In the genomic region with DNA sequence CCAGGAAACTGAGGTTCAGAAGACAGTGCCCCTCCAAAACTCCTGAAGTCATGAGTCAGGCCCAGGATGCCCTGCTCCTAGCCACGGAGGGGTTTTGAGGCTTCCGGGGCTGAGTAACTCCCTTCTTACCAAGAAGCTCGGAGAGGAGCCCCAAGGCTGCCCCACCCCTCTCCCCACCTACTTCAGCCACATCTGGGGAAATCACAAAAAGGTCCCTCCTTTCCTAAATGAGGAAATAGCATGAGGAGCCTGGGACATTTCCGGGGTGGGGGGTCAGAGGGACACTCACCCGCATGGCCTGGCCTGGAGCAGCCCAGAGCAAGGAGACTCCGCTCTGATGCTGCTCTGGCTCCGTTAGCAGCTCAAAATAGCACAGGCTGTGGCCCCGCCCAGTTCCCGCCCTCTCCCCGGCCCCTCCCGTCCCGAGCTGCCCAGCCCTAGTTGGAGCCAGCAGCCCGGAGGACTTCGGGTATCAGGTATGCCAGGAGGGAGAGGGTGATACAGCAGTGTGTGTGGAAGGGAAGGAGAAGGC, we compare ENCODE assay signal across 8 cellular contexts. TPM values are rescaled to one million over a fixed set of nuclear protein-coding genes. Genes with fewer than 3 reads are reported as not detected.
A peak's percentile ranks its signal among the peaks of the same experiment; 100 is the strongest.
DNase-seq lines count a peak whose midpoint lies in the region; ATAC-seq and TF ChIP-seq lines count a peak whose summit lies in the region.

No MANE protein-coding gene starts in this region.

- H3K4me2 ChIP-seq in PC-9 (0 out of 2 replicates have a peak overlapping the region, but pooled peaks have one; percentile 3), fibroblast of lung (ENCODE audit: extremely low read depth, insufficient read depth, low read length) (peak overlapping the region; percentile 96), neuronal stem cell (ENCODE audit: insufficient read depth, low read length, poor library complexity, severe bottlenecking) (peak overlapping the region; percentile 27)

- CTCF ChIA-PET in PC-9 (lab: Charles Lee) = interaction anchor here (0.6 to 2.3 kb wide), 6 partner anchors 8 to 273 kb away, joined by 3 to 10 read pairs (median 5); no protein-coding TSS in a partner anchor

- no peak overlapping the region for H2AK5ac ChIP-seq in neuronal stem cell (ENCODE audit: low read depth, low read length)

- H3K23ac ChIP-seq in neuronal stem cell (ENCODE audit: low read depth, low read length, poor library complexity) = no peak overlapping the region

- peaks cover 70% of the 10 kb centered on the region; the same call in 1 of the 2 replicates for H3F3A ChIP-seq in PC-9 (ENCODE audit: insufficient read depth, low read depth)

- H3K27ac ChIP-seq in PC-9 = 0 out of 2 replicates have a peak overlapping the region, but pooled peaks have one; percentile 19
- H3K27ac ChIP-seq in fibroblast of lung (ENCODE audit: insufficient read depth, low read length) = peak overlapping the region; percentile 80
- peak overlapping the region; percentile 48 for H3K27ac ChIP-seq in neuronal stem cell (replicated peaks; ENCODE audit: low read length)
- peak overlapping the region; percentile 46 for H3K27ac ChIP-seq in subcutaneous abdominal adipose tissue (ENCODE audit: low read depth, low read length)

- H3K79me1 ChIP-seq in neuronal stem cell (ENCODE audit: low read depth, low read length) = peaks cover 2% of the 10 kb centered on the region

- H3K36me3 ChIP-seq in GM06990 (ENCODE audit: control insufficient read depth, insufficient read depth, low read length) (no peaks in the 10 kb centered on the region), PC-9 (ENCODE audit: low read depth) (peaks cover 11% of the 10 kb centered on the region), fibroblast of lung (ENCODE audit: control insufficient read depth, insufficient read depth, low read length) (no peaks in the 10 kb centered on the region), neuronal stem cell (replicated peaks in 1 of 2; ENCODE audit: control insufficient read depth in 2 of 2, insufficient read depth in 2 of 2, low read length in 2 of 2) (no peaks in the 10 kb centered on the region), subcutaneous abdominal adipose tissue (ENCODE audit: control insufficient read depth in 5 of 5, insufficient read depth in 5 of 5, low read length in 5 of 5) (peaks cover 0 to 5% (median 0%) of the 10 kb centered on the region in 5 donors)

- POLR2A ChIA-PET in PC-9 (lab: Charles Lee; ENCODE audit: unreplicated experiment) = interaction anchor here (0.6 kb wide), 1 partner anchor 40 kb away, joined by 7 read pairs; a partner anchor contains a TSS

- peaks cover 67% of the 10 kb centered on the region for H3K4me1 Mint-ChIP-seq in activated T-cell treated with anti-CD3 and anti-CD28 coated beads, Interleukin-2, amount 50 U/mL, for 4 hours (ENCODE audit: low read depth)

- no CpG with 5 or more reads among the region's 14 CpGs for WGBS in neuronal stem cell (ENCODE audit: extremely low coverage in 2 of 2, insufficient read length in 2 of 2, insufficient replicate concordance in 1 of 2), 2 donors

- no peak for TF ChIP-seq CTCF in GM06990 (IDR thresholded peaks at IDR 0.05; ENCODE audit: insufficient read depth, low read length, poor library complexity, severe bottlenecking)
- no peak for TF ChIP-seq CTCF in PC-9 (conservative IDR thresholded peaks at IDR 0.05)
- TF ChIP-seq CTCF in fibroblast of lung (conservative IDR thresholded peaks at IDR 0.05 in 1 of 2, IDR thresholded peaks at IDR 0.05 in 1 of 2; ENCODE audit: low read depth in 1 of 2, low read length in 2 of 2) = no peak

- H2BK5ac ChIP-seq in neuronal stem cell (ENCODE audit: low read length) = peak overlapping the region; percentile 0

- H3K14ac ChIP-seq in neuronal stem cell (ENCODE audit: low read length) = no peak overlapping the region

- H3K9me3 ChIP-seq in PC-9 (ENCODE audit: insufficient read depth, low read depth) = no peaks in the 10 kb centered on the region
- H3K9me3 ChIP-seq in fibroblast of lung (ENCODE audit: control insufficient read depth, insufficient read depth, low read depth, low read length) = no peaks in the 10 kb centered on the region
- H3K9me3 ChIP-seq in neuronal stem cell (replicated peaks in 1 of 2; ENCODE audit: control insufficient read depth in 2 of 2, insufficient read depth in 1 of 2, low read depth in 1 of 2, low read length in 2 of 2) = no peaks in the 10 kb centered on the region
- no peaks in the 10 kb centered on the region for H3K9me3 ChIP-seq in subcutaneous abdominal adipose tissue (ENCODE audit: control insufficient read depth in 5 of 5, low read length in 5 of 5)

- H3K4me1 ChIP-seq in PC-9 (replicated peaks; ENCODE audit: insufficient read depth) (peaks cover 56% of the 10 kb centered on the region), fibroblast of lung (ENCODE audit: control insufficient read depth, extremely low read depth, insufficient read depth, low read length) (peaks cover 34% of the 10 kb centered on the region), neuronal stem cell (ENCODE audit: control insufficient read depth in 2 of 2, insufficient read depth in 1 of 2, low read depth in 1 of 2, low read length in 2 of 2) (peaks cover 32 to 39% of the 10 kb centered on the region in 2 donors), subcutaneous abdominal adipose tissue (ENCODE audit: control insufficient read depth in 5 of 5, insufficient read depth in 5 of 5, low read length in 5 of 5) (peaks cover 9 to 51% (median 45%) of the 10 kb centered on the region in 5 donors)

- H2BK12ac ChIP-seq in neuronal stem cell (ENCODE audit: low read length) = no peak overlapping the region

- peak overlapping the region; percentile 50 for H3K18ac ChIP-seq in neuronal stem cell (ENCODE audit: low read length)

- intact Hi-C loops in PC-9 (cut with micrococcal nuclease; ENCODE audit: unreplicated experiment) = no loop called here

- peak; percentile 83 for DNase-seq in GM06990 (ENCODE audit: extremely low read depth, insufficient read length)
- peak in 1 of 2 experiments; percentile 59 for DNase-seq in PC-9
- DNase-seq in activated T-cell treated with anti-CD3 and anti-CD28 coated beads, Interleukin-2, amount 50 U/mL, for 4 hours = peak; percentile 71
- peak; percentile 60 to 65 for DNase-seq in fibroblast of lung (ENCODE audit: low read depth in 2 of 2)
- DNase-seq in neuronal stem cell (ENCODE audit: low spot score) = peak; percentile 49
- no peak for DNase-seq in NCI-H345 (lab: John Stamatoyannopoulos, UW)

- no peak overlapping the region for H2BK120ac ChIP-seq in neuronal stem cell (ENCODE audit: low read depth, low read length)

- H4K8ac ChIP-seq in neuronal stem cell (ENCODE audit: low read depth, low read length) = no peak overlapping the region

- H3K79me2 ChIP-seq in PC-9 (ENCODE audit: low read depth) = peaks cover 91% of the 10 kb centered on the region
- peaks cover 13% of the 10 kb centered on the region for H3K79me2 ChIP-seq in fibroblast of lung (ENCODE audit: control insufficient read depth, insufficient read depth, low read length)

- H4K91ac ChIP-seq in neuronal stem cell (ENCODE audit: low read depth, low read length, poor library complexity) = no peak overlapping the region

- H3K4ac ChIP-seq in neuronal stem cell (ENCODE audit: low read length) = no peak overlapping the region

- H3K9me3 Mint-ChIP-seq in activated T-cell treated with anti-CD3 and anti-CD28 coated beads, Interleukin-2, amount 50 U/mL, for 4 hours = no peaks in the 10 kb centered on the region

- H3K9ac ChIP-seq in fibroblast of lung (ENCODE audit: insufficient read depth, low read length) (peak overlapping the region; percentile 45), neuronal stem cell (ENCODE audit: low read depth, low read length, poor library complexity) (no peak overlapping the region), subcutaneous abdominal adipose tissue (ENCODE audit: low read length in 5 of 5) (peak overlapping the region in 4 of 5 donors; percentile 46 to 63 (median 58))

- peak overlapping the region; percentile 88 for H3K4me3 Mint-ChIP-seq in activated T-cell treated with anti-CD3 and anti-CD28 coated beads, Interleukin-2, amount 50 U/mL, for 4 hours

- H3K27me3 ChIP-seq in GM06990 (replicated peaks; ENCODE audit: control insufficient read depth, insufficient read depth, low read length) (no peaks in the 10 kb centered on the region), PC-9 (ENCODE audit: insufficient read depth, low read depth) (no peaks in the 10 kb centered on the region), fibroblast of lung (ENCODE audit: control insufficient read depth, insufficient read depth, low read length) (no peaks in the 10 kb centered on the region), neuronal stem cell (ENCODE audit: control insufficient read depth in 3 of 3, insufficient read depth in 3 of 3, low read depth in 1 of 3, low read length in 3 of 3) (no peaks in the 10 kb centered on the region), subcutaneous abdominal adipose tissue (ENCODE audit: control insufficient read depth in 5 of 5, insufficient read depth in 4 of 5, low read length in 5 of 5) (no peaks in the 10 kb centered on the region)

- peaks cover 40% of the 10 kb centered on the region for H4K20me1 ChIP-seq in PC-9 (ENCODE audit: insufficient read depth)
- no peaks in the 10 kb centered on the region for H4K20me1 ChIP-seq in fibroblast of lung (ENCODE audit: control insufficient read depth, extremely low read depth, insufficient read depth, low read length)

- no peaks in the 10 kb centered on the region for H3K27me3 Mint-ChIP-seq in activated T-cell treated with anti-CD3 and anti-CD28 coated beads, Interleukin-2, amount 50 U/mL, for 4 hours (ENCODE audit: low read depth)

- H2BK15ac ChIP-seq in neuronal stem cell (ENCODE audit: low read length) = no peak overlapping the region

- H2AFZ ChIP-seq in PC-9 = no peak overlapping the region
- H2AFZ ChIP-seq in fibroblast of lung (ENCODE audit: low read length) = peak overlapping the region; percentile 68
- H2AFZ ChIP-seq in neuronal stem cell (ENCODE audit: low read length) = peak overlapping the region; percentile 65

- peak overlapping the region; percentile 62 for H3K4me3 ChIP-seq in GM06990 (replicated peaks; ENCODE audit: low read depth, low read length)
- H3K4me3 ChIP-seq in PC-9 = no peak overlapping the region
- peak overlapping the region; percentile 3 to 57 (median 22) for H3K4me3 ChIP-seq in fibroblast of lung (replicated peaks in 1 of 4; ENCODE audit: control extremely low read depth in 1 of 4, insufficient read depth in 1 of 4, low read depth in 3 of 4, low read length in 4 of 4)
- H3K4me3 ChIP-seq in neuronal stem cell (ENCODE audit: low read length in 2 of 2) = peak overlapping the region in 1 of 2 donors; percentile 47
- peak overlapping the region; percentile 60 to 73 (median 69) for H3K4me3 ChIP-seq in subcutaneous abdominal adipose tissue (ENCODE audit: low read depth in 1 of 5, low read length in 5 of 5)

- no peaks in the 10 kb centered on the region for H3K9me2 ChIP-seq in PC-9 (ENCODE audit: insufficient read depth)

- no TSS peak for BruUV-seq in PC-9 (replicated peaks; lab: Mats Ljungman, UMichigan)

- ATAC-seq in HG02759 (IDR thresholded peaks at IDR 0.05; ENCODE audit: unreplicated experiment) = peak; percentile 52
- ATAC-seq in activated T-cell treated with anti-CD3 and anti-CD28 coated beads, Interleukin-2, amount 50 U/mL, for 4 hours = peak; percentile 71

- no peaks in the 10 kb centered on the region for H3K36me3 Mint-ChIP-seq in activated T-cell treated with anti-CD3 and anti-CD28 coated beads, Interleukin-2, amount 50 U/mL, for 4 hours (ENCODE audit: insufficient read depth)

RNA-seq across cellular contexts. Expression of a gene that starts 40.1 kb away (rescaled TPM):
- total RNA-seq in PC-9 (2021) (150 and 158 TPM in 2 replicates), fibroblast of lung (50.3 and 133 TPM in 2 replicates)
- total RNA-seq in activated T-cell treated with anti-CD3 and anti-CD28 coated beads, Interleukin-2, amount 50 U/mL, for 4 hours = 10 to 100 TPM; 24.2 to 24.3 (median 24.2) TPM
- 11.7 and 17.5 TPM in 2 replicates for polyA plus RNA-seq in fibroblast of lung
- polyA plus RNA-seq in fibroblast of lung (2012) = 34.5 and 50.8 TPM in 2 replicates
- polyA minus RNA-seq in fibroblast of lung (ENCODE audit: low replicate concordance) = 70.6 and 134 TPM in 2 replicates
- polyA plus RNA-seq in neuronal stem cell (2013, experiment 1 of 2) = 12.3 TPM
- 12.3 TPM for polyA plus RNA-seq in neuronal stem cell (2013, experiment 2 of 2)

Comparison
In these comparisons a context has a peak if more than half of its experiments do, and no peak if none do; other contexts are left out.
1. H3K27ac ChIP-seq: peak in every context shown above with its lines; median percentile 80 in fibroblast of lung; 48 in neuronal stem cell; 46 in subcutaneous abdominal adipose tissue; 19 in PC-9.
2. H3K4me2 ChIP-seq: peak in every context shown above with its lines; median percentile 96 in fibroblast of lung; 27 in neuronal stem cell; 3 in PC-9.